Comparison of ENCODE assay signal across 17 cellular contexts in genomic region chr19:3140667-3141038, GRCh38. TPM values are rescaled to one million over a fixed set of nuclear protein-coding genes. Genes with fewer than 3 reads are reported as not detected.
DNase-seq lines count a peak whose midpoint lies in the region; ATAC-seq, FAIRE-seq and TF ChIP-seq lines count a peak whose summit lies in the region.
"Had no signal": no experiment of that assay in that cellular context is flagged by ENCODE, and none has a peak within 500 bp of the region (broad histone marks: within the 10 kb centered on the region; RNA-seq: fewer than 3 reads in every experiment).

No MANE protein-coding gene starts in this region.

- H3K27me3 Mint-ChIP-seq in CD14-positive monocyte (ENCODE audit: low read depth in 3 of 3), result no peaks in the 10 kb centered on the region

- H3K9me3 Mint-ChIP-seq in CD14-positive monocyte, result peaks cover 0 to 2% (median 0%) of the 10 kb centered on the region in 7 donors

- no peak for DNase-seq in CD14-positive monocyte (ENCODE audit: low spot score)
- DNase-seq in GM12891 (ENCODE audit: insufficient read length, low spot score), result no peak
- peak; percentile 35 for DNase-seq in UCSD-AML1 (lab: John Stamatoyannopoulos, UW; ENCODE audit: unreplicated experiment)
- DNase-seq in keratinocyte (ENCODE audit: low read depth, low spot score), result no peak
- no peak for DNase-seq in NCI-H1092 (lab: John Stamatoyannopoulos, UW)
- DNase-seq in adrenal gland, result no peak
- DNase-seq in NK-92 (lab: John Stamatoyannopoulos, UW; ENCODE audit: unreplicated experiment), result no peak
- DNase-seq: activated T-cell treated with anti-CD3 and anti-CD28 coated beads, Interleukin-2, amount 50 U/mL, for 1 hour; brain microvascular endothelial cell; effector memory CD4-positive, alpha-beta T cell; kidney; NCI-H2029 treated with DMSO at 0.1 percent for 48 hours; NCI-H82; SIG-M5 had no signal

- peak overlapping the region; percentile 29 for H3K27ac ChIP-seq in keratinocyte (ENCODE audit: control insufficient read depth, insufficient read depth, low read length)
- peak overlapping the region in 1 of 5 donors; percentile 31 for H3K27ac ChIP-seq in adrenal gland
- H3K27ac ChIP-seq: brain microvascular endothelial cell had no signal

- dilution Hi-C loops in keratinocyte (cut with MboI; ENCODE audit: extremely low pct_ligation_motif_present, low sequenced_read_pairs), result no loop called here

- FAIRE-seq in GM12891 (lab: Jason Lieb, UNC), result peak; percentile 33
- FAIRE-seq in keratinocyte (lab: Jason Lieb, UNC), result no peak
- FAIRE-seq: kidney had no signal

- peak overlapping the region; percentile 99 to 100 (median 100) for H3K27ac Mint-ChIP-seq in CD14-positive monocyte
- H3K27ac Mint-ChIP-seq: B cell had no signal

- peaks cover 68% of the 10 kb centered on the region for H3K79me2 ChIP-seq in keratinocyte (ENCODE audit: control insufficient read depth, insufficient read depth, low read length)

- peaks cover 16 to 23% of the 10 kb centered on the region in 2 donors for H3K36me3 Mint-ChIP-seq in CD14-positive monocyte

- intact Hi-C loops in CD14-positive monocyte (cut with micrococcal nuclease) (loop anchor here in 1 of 2 donors (5.0 kb wide), 1 partner anchor 37 kb away; the partner anchor contains the start of gene S1PR4), adrenal gland (cut with DNase I) (no loop called here)

- no peak overlapping the region for H3K4me2 ChIP-seq in keratinocyte (ENCODE audit: control insufficient read depth, extremely low read depth, insufficient read depth, low read depth, low read length)

- H3K4me1 Mint-ChIP-seq in CD14-positive monocyte, result peaks cover 56% of the 10 kb centered on the region

- H3K4me3 ChIP-seq in keratinocyte (ENCODE audit: control insufficient read depth in 2 of 3, extremely low read depth in 1 of 3, insufficient read depth in 2 of 3, low read depth in 1 of 3, low read length in 3 of 3), result no peak overlapping the region
- no peak overlapping the region for H3K4me3 ChIP-seq in adrenal gland

- peaks cover 25% of the 10 kb centered on the region for H3K4me1 ChIP-seq in keratinocyte (ENCODE audit: control insufficient read depth, extremely low read depth, insufficient read depth, low read length)
- H3K4me1 ChIP-seq in adrenal gland (replicated peaks in 1 of 2), result peaks cover 0 to 19% of the 10 kb centered on the region in 2 donors

- no peak for TF ChIP-seq POLR2A in GM12891 (IDR thresholded peaks at IDR 0.05; ENCODE audit: low read depth, low read length)
- no peak for TF ChIP-seq POLR2A in adrenal gland (IDR thresholded peaks at IDR 0.05)

- TF ChIP-seq CTCF in CD14-positive monocyte (IDR thresholded peaks at IDR 0.05) (no peak), keratinocyte (optimal IDR thresholded peaks at IDR 0.05 in 1 of 3, IDR thresholded peaks at IDR 0.05 in 1 of 3, conservative IDR thresholded peaks at IDR 0.05 in 1 of 3; ENCODE audit: extremely low read depth in 1 of 3, insufficient read depth in 2 of 3, low read length in 3 of 3) (no peak), adrenal gland (IDR thresholded peaks at IDR 0.05) (no peak)

- ATAC-seq in esophagus mucosa, result no peak

- peak overlapping the region in 1 of 2 donors; percentile 10 for H3K4me3 Mint-ChIP-seq in CD14-positive monocyte
- H3K4me3 Mint-ChIP-seq: B cell had no signal

- H3K36me3 ChIP-seq in keratinocyte (ENCODE audit: control insufficient read depth in 2 of 2, extremely low read depth in 1 of 2, insufficient read depth in 2 of 2, low read length in 2 of 2) (peaks cover 3 to 10% of the 10 kb centered on the region in 2 experiments), adrenal gland (replicated peaks in 1 of 2) (no peaks in the 10 kb centered on the region)
- H3K36me3 ChIP-seq: brain microvascular endothelial cell had no signal

- no peak overlapping the region for H2AFZ ChIP-seq in keratinocyte (ENCODE audit: control insufficient read depth, low read length)

- no peaks in the 10 kb centered on the region for H3K9me3 ChIP-seq in keratinocyte (ENCODE audit: control insufficient read depth, low read depth, low read length)
- peaks cover 0 to 4% (median 0%) of the 10 kb centered on the region in 3 donors for H3K9me3 ChIP-seq in adrenal gland (replicated peaks in 1 of 3)

- H3K27me3 ChIP-seq in keratinocyte (ENCODE audit: control insufficient read depth, extremely low read depth, insufficient read depth, low read length) (no peaks in the 10 kb centered on the region), adrenal gland (no peaks in the 10 kb centered on the region)
- H3K27me3 ChIP-seq: brain microvascular endothelial cell had no signal

- H3K9ac ChIP-seq in keratinocyte (ENCODE audit: control insufficient read depth, extremely low read depth, insufficient read depth, low read length), result no peak overlapping the region

- H3K9me1 ChIP-seq in keratinocyte (ENCODE audit: control insufficient read depth, extremely low read depth, insufficient read depth, low read length), result no peaks in the 10 kb centered on the region

- no peaks in the 10 kb centered on the region for H4K20me1 ChIP-seq in keratinocyte (ENCODE audit: control insufficient read depth, extremely low read depth, insufficient read depth, low read length)

TF ChIP-seq in GM12891, 5 proteins besides CTCF, POLR2A, EP300 and RAD21:
- no peak for TF ChIP-seq POU2F2 (IDR thresholded peaks at IDR 0.05; ENCODE audit: low read depth, low read length)
- no peak for TF ChIP-seq TAF1 (IDR thresholded peaks at IDR 0.05; ENCODE audit: low read depth, low read length)
- no peak for TF ChIP-seq SPI1 (IDR thresholded peaks at IDR 0.05; ENCODE audit: low read depth, low read length)
- TF ChIP-seq POLR2AphosphoS5 (IDR thresholded peaks at IDR 0.05; ENCODE audit: low read depth, low read length), result no peak
- no peak for TF ChIP-seq PAX5 (IDR thresholded peaks at IDR 0.05; ENCODE audit: insufficient read depth, low read length, severe bottlenecking)

RNA-seq across cellular contexts. Expression of gene GNA15, which starts 4.8 kb away (rescaled TPM):
- polyA plus RNA-seq in CD14-positive monocyte, result 10 to 100 TPM; 38.7 to 41.3 TPM
- 15.9 TPM for polyA plus RNA-seq in GM12891 (2012; ENCODE audit: low read depth, missing spikeins)
- 60.0 to 77.0 TPM (median 71.9 TPM) in 3 replicates for polyA plus RNA-seq in keratinocyte
- polyA plus RNA-seq in keratinocyte (2011; ENCODE audit: low read depth), result 31.8 TPM
- polyA plus RNA-seq in keratinocyte (2011; cell fraction: cytosol; rRNA removed), result 59.1 and 99.8 TPM in 2 replicates
- 31.2 and 40.4 TPM in 2 replicates for polyA plus RNA-seq in keratinocyte (2011; cell fraction: nucleus; rRNA removed)
- 92.2 and 95.0 TPM in 2 replicates for polyA plus RNA-seq in keratinocyte (2012; ENCODE audit: low replicate concordance)
- 47.1 to 107 TPM (median 56.3 TPM) in 3 replicates for polyA minus RNA-seq in keratinocyte
- polyA minus RNA-seq in keratinocyte (2011; cell fraction: cytosol; rRNA and poly(A)+ RNA removed), result 115 TPM
- polyA minus RNA-seq in keratinocyte (2011; cell fraction: nucleus; rRNA and poly(A)+ RNA removed), result 30.8 and 32.5 TPM in 2 replicates
- 105 TPM for total RNA-seq in esophagus mucosa
- total RNA-seq in adrenal gland, result 10 to 100 TPM in 4 of 8 donors, 1 to 10 TPM in 4; 4.4 to 16.3 (median 10.3) TPM
- polyA plus RNA-seq in adrenal gland, result 1 to 10 TPM; 1.6 to 7.3 (median 5.8) TPM
- total RNA-seq: Daoy had no signal

RNA-seq across cellular contexts. Expression of gene S1PR4, which starts 37.9 kb away (rescaled TPM):
- polyA plus RNA-seq in CD14-positive monocyte, result 100 to 1,000 TPM; 105 to 131 TPM
- polyA plus RNA-seq in GM12891 (2012; ENCODE audit: low read depth, missing spikeins), result 10.8 TPM
- 0.08 to 0.14 TPM in 2 of 3 replicates, not detected in the other for polyA plus RNA-seq in keratinocyte
- not detected for polyA plus RNA-seq in keratinocyte (2011; ENCODE audit: low read depth)
- polyA plus RNA-seq in keratinocyte (2011; cell fraction: cytosol; rRNA removed), result 0.04 TPM in 1 of 2 replicates, not detected in the other
- polyA plus RNA-seq in keratinocyte (2011; cell fraction: nucleus; rRNA removed), result 0.37 and 0.48 TPM in 2 replicates
- polyA plus RNA-seq in keratinocyte (2012; ENCODE audit: low replicate concordance), result 0.47 TPM in 1 of 2 replicates, not detected in the other
- polyA minus RNA-seq in keratinocyte, result 0.19 to 0.49 TPM in 2 of 3 replicates, not detected in the other
- not detected for polyA minus RNA-seq in keratinocyte (2011; cell fraction: cytosol; rRNA and poly(A)+ RNA removed)
- 0.39 and 1.8 TPM in 2 replicates for polyA minus RNA-seq in keratinocyte (2011; cell fraction: nucleus; rRNA and poly(A)+ RNA removed)
- 1.1 TPM for total RNA-seq in esophagus mucosa
- total RNA-seq in adrenal gland, result 1 to 10 TPM in 7 of 8 donors, under 1 TPM in 1; 0.81 to 5.5 (median 2.6) TPM
- 1 to 10 TPM in 2 of 3 donors, not detected in 1; 1.6 to 2.2 TPM for polyA plus RNA-seq in adrenal gland
- total RNA-seq: Daoy had no signal

RNA-seq across cellular contexts. Expression of gene NCLN, which starts 45.1 kb away (rescaled TPM):
- polyA plus RNA-seq in CD14-positive monocyte, result 10 to 100 TPM; 28.6 to 34.5 TPM
- polyA plus RNA-seq in GM12891 (2012; ENCODE audit: low read depth, missing spikeins), result 29.7 TPM
- polyA plus RNA-seq in keratinocyte, result 40.5 to 72.7 TPM (median 72.1 TPM) in 3 replicates
- 16.6 TPM for polyA plus RNA-seq in keratinocyte (2011; ENCODE audit: low read depth)
- polyA plus RNA-seq in keratinocyte (2011; cell fraction: cytosol; rRNA removed), result 26.9 and 50.1 TPM in 2 replicates
- 93.6 and 114 TPM in 2 replicates for polyA plus RNA-seq in keratinocyte (2011; cell fraction: nucleus; rRNA removed)
- 40.6 and 101 TPM in 2 replicates for polyA plus RNA-seq in keratinocyte (2012; ENCODE audit: low replicate concordance)
- polyA minus RNA-seq in keratinocyte, result 56.3 to 179 TPM (median 58.1 TPM) in 3 replicates
- polyA minus RNA-seq in keratinocyte (2011; cell fraction: cytosol; rRNA and poly(A)+ RNA removed), result 124 TPM
- 129 and 152 TPM in 2 replicates for polyA minus RNA-seq in keratinocyte (2011; cell fraction: nucleus; rRNA and poly(A)+ RNA removed)
- total RNA-seq in esophagus mucosa, result 37.5 TPM
- total RNA-seq in adrenal gland, result 100 to 1,000 TPM in 4 of 8 donors, 10 to 100 TPM in 4; 51.5 to 193 (median 99.4) TPM
- 100 to 1,000 TPM in 1 of 3 donors, 10 to 100 TPM in 2; 57.6 to 127 (median 93.6) TPM for polyA plus RNA-seq in adrenal gland

RNA-seq across cellular contexts. Expression of gene GNA11, which starts 46.5 kb away (rescaled TPM):
- polyA plus RNA-seq in CD14-positive monocyte, result under 1 TPM; 0.25 to 0.37 TPM
- polyA plus RNA-seq in GM12891 (2012; ENCODE audit: low read depth, missing spikeins), result 4.3 TPM
- 12.7 to 47.8 TPM (median 17.6 TPM) in 3 replicates for polyA plus RNA-seq in keratinocyte
- 5.3 TPM for polyA plus RNA-seq in keratinocyte (2011; ENCODE audit: low read depth)
- 23.6 and 40.7 TPM in 2 replicates for polyA plus RNA-seq in keratinocyte (2011; cell fraction: cytosol; rRNA removed)
- 30.7 and 37.7 TPM in 2 replicates for polyA plus RNA-seq in keratinocyte (2011; cell fraction: nucleus; rRNA removed)
- 30.2 and 62.2 TPM in 2 replicates for polyA plus RNA-seq in keratinocyte (2012; ENCODE audit: low replicate concordance)
- polyA minus RNA-seq in keratinocyte, result 28.8 to 128 TPM (median 38.1 TPM) in 3 replicates
- polyA minus RNA-seq in keratinocyte (2011; cell fraction: cytosol; rRNA and poly(A)+ RNA removed), result 40.5 TPM
- polyA minus RNA-seq in keratinocyte (2011; cell fraction: nucleus; rRNA and poly(A)+ RNA removed), result 17.4 and 19.7 TPM in 2 replicates
- total RNA-seq in esophagus mucosa, result 24.2 TPM
- total RNA-seq in adrenal gland, result 10 to 100 TPM; 53.1 to 84.3 (median 64.4) TPM
- 10 to 100 TPM; 20.6 to 38.3 (median 35.6) TPM for polyA plus RNA-seq in adrenal gland

Comparison
In these comparisons a context has a peak if more than half of its experiments do, and no peak if none do; other contexts are left out.
1. RNA of gene S1PR4, which starts 37.9 kb away (polyA plus RNA-seq): 105 to 131 TPM in CD14-positive monocyte; 1.6 to 2.2 TPM in adrenal gland and 0.04 to 0.48 TPM in keratinocyte; every median in the first group is over 10 times any median in the second.